1 cellular context compared by ENCODE assay signal in the genomic region with DNA sequence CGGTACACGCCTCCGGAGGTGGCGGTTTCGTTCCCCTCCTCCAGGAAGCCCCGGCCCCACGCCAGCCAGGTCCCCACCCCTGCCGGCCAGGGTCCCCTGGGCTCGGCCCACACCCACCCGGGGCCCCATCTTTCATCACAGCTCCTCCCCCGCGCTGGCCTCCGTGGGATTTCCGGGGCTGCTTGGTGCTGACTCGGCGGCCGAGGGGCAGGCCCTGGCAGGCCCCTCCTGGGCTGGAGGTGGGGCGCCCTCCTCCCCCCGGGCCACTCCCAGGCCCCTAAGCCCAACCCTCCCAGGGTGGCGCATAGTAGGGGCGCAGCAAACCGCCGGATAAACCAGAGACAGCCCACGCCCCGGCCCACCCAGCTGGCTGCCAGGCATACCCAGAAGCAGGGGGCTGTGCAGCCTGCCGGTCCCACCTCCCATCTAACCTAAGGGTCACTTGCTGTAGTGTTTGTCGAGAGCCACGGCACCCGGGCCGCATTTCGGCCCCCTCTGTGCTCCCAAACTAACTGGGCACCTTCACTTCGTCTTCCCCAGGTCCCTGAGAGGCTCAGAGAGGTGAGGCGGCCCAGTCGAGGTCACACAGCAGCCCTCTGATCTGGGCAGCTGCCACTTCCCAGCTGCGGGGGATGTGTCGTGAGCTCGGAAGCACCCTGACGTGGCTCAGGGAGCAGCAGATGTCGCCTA.
A peak's percentile ranks its signal among the peaks of the same experiment; 100 is the strongest.
TF ChIP-seq lines count a peak whose summit lies in the region.

No MANE protein-coding gene starts in this region.

TF ChIP-seq in K562, 482 proteins besides CTCF, POLR2A, EP300 and RAD21 (continued from another document and continues in another):
- no peak for TF ChIP-seq REST (CRISPR knock-in tag; IDR thresholded peaks at IDR 0.05; ENCODE audit: low read depth)
- no peak for TF ChIP-seq ZNF778 (CRISPR knock-in tag; IDR thresholded peaks at IDR 0.05)
- no peak for TF ChIP-seq GATAD2A (IDR thresholded peaks at IDR 0.05)
- TF ChIP-seq STAG1 (CRISPR knock-in tag; IDR thresholded peaks at IDR 0.05; ENCODE audit: borderline replicate concordance): no peak
- TF ChIP-seq AFF1 (IDR thresholded peaks at IDR 0.05; ENCODE audit: low read depth in 1 of 2, partially characterized antibody in 2 of 2): no peak
- no peak for TF ChIP-seq HCFC1 (IDR thresholded peaks at IDR 0.05; ENCODE audit: low read depth, low read length)
- TF ChIP-seq PRPF4 (IDR thresholded peaks at IDR 0.05; ENCODE audit: insufficient read depth, low read depth, low read length, poor library complexity, severe bottlenecking): peak; percentile 21
- TF ChIP-seq RHOXF2B (CRISPR knock-in tag; conservative IDR thresholded peaks at IDR 0.05): no peak
- TF ChIP-seq E2F5 (CRISPR knock-in tag; IDR thresholded peaks at IDR 0.05): no peak
- no peak for TF ChIP-seq ZKSCAN8 (CRISPR knock-in tag; IDR thresholded peaks at IDR 0.05)
- no peak for TF ChIP-seq THRB (CRISPR knock-in tag; conservative IDR thresholded peaks at IDR 0.05)
- no peak for TF ChIP-seq CHD4 (IDR thresholded peaks at IDR 0.05; ENCODE audit: insufficient read depth, insufficient replicate concordance, low read depth, low read length, poor library complexity, severe bottlenecking)
- no peak for TF ChIP-seq MXD1 (CRISPR knock-in tag; IDR thresholded peaks at IDR 0.05; ENCODE audit: borderline replicate concordance, poor library complexity, severe bottlenecking)
- TF ChIP-seq YY1 (IDR thresholded peaks at IDR 0.05; ENCODE audit: borderline replicate concordance in 1 of 3, control insufficient read depth in 1 of 3, extremely low read depth in 1 of 3, insufficient read depth in 3 of 3, insufficient read length in 1 of 3, insufficient replicate concordance in 2 of 3, low read depth in 1 of 3, low read length in 2 of 3): no peak
- TF ChIP-seq TEAD1 (CRISPR knock-in tag; IDR thresholded peaks at IDR 0.05): no peak
- no peak for TF ChIP-seq CBFA2T3 (IDR thresholded peaks at IDR 0.05)
- TF ChIP-seq NFXL1 (CRISPR knock-in tag; IDR thresholded peaks at IDR 0.05): no peak
- TF ChIP-seq, protein P1, sequence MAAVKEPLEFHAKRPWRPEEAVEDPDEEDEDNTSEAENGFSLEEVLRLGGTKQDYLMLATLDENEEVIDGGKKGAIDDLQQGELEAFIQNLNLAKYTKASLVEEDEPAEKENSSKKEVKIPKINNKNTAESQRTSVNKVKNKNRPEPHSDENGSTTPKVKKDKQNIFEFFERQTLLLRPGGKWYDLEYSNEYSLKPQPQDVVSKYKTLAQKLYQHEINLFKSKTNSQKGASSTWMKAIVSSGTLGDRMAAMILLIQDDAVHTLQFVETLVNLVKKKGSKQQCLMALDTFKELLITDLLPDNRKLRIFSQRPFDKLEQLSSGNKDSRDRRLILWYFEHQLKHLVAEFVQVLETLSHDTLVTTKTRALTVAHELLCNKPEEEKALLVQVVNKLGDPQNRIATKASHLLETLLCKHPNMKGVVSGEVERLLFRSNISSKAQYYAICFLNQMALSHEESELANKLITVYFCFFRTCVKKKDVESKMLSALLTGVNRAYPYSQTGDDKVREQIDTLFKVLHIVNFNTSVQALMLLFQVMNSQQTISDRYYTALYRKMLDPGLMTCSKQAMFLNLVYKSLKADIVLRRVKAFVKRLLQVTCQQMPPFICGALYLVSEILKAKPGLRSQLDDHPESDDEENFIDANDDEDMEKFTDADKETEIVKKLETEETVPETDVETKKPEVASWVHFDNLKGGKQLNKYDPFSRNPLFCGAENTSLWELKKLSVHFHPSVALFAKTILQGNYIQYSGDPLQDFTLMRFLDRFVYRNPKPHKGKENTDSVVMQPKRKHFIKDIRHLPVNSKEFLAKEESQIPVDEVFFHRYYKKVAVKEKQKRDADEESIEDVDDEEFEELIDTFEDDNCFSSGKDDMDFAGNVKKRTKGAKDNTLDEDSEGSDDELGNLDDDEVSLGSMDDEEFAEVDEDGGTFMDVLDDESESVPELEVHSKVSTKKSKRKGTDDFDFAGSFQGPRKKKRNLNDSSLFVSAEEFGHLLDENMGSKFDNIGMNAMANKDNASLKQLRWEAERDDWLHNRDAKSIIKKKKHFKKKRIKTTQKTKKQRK (IDR thresholded peaks at IDR 0.05; ENCODE audit: borderline replicate concordance, low read depth, low read length): no peak
- TF ChIP-seq CEBPG (CRISPR knock-in tag; IDR thresholded peaks at IDR 0.05): no peak
- no peak for TF ChIP-seq CEBPG (tag; conservative IDR thresholded peaks at IDR 0.05 in 1 of 2, IDR thresholded peaks at IDR 0.05 in 1 of 2)
- TF ChIP-seq HMG20A (CRISPR knock-in tag; conservative IDR thresholded peaks at IDR 0.05): no peak
- no peak for TF ChIP-seq DMBX1 (CRISPR knock-in tag; IDR thresholded peaks at IDR 0.05; ENCODE audit: borderline replicate concordance)
- TF ChIP-seq ZFP36 (IDR thresholded peaks at IDR 0.05; ENCODE audit: low read depth, low read length, partially characterized antibody): peak; percentile 86
- no peak for TF ChIP-seq HMBOX1 (IDR thresholded peaks at IDR 0.05)
- no peak for TF ChIP-seq TCF7L2 (IDR thresholded peaks at IDR 0.05; ENCODE audit: low read depth, low read length)
- TF ChIP-seq ELF2 (CRISPR knock-in tag; IDR thresholded peaks at IDR 0.05): no peak
- no peak for TF ChIP-seq HDAC8 (tag; IDR thresholded peaks at IDR 0.05)
- no peak for TF ChIP-seq ZNF253 (CRISPR knock-in tag; conservative IDR thresholded peaks at IDR 0.05)
- TF ChIP-seq CBX8 (IDR thresholded peaks at IDR 0.05; ENCODE audit: borderline replicate concordance, extremely low read depth, low read depth, low read length, poor library complexity, severe bottlenecking): no peak
- no peak for TF ChIP-seq IRF2 (CRISPR knock-in tag; IDR thresholded peaks at IDR 0.05)
- TF ChIP-seq SPI1 (IDR thresholded peaks at IDR 0.05; ENCODE audit: borderline replicate concordance, low read depth, low read length): no peak
- no peak for TF ChIP-seq NFIC (IDR thresholded peaks at IDR 0.05)
- TF ChIP-seq RBM14 (IDR thresholded peaks at IDR 0.05; ENCODE audit: borderline replicate concordance, insufficient read depth, low read depth, low read length): 0 out of 2 replicates have a peak, but pooled peaks have one; percentile 57
- no peak for TF ChIP-seq ARNT (IDR thresholded peaks at IDR 0.05)
- no peak for TF ChIP-seq TAF1 (IDR thresholded peaks at IDR 0.05; ENCODE audit: control insufficient read depth, extremely low read depth, insufficient read depth, low read length, severe bottlenecking)
- TF ChIP-seq NR2C1 (IDR thresholded peaks at IDR 0.05): no peak
- no peak for TF ChIP-seq NR2C1 (tag; IDR thresholded peaks at IDR 0.05)
- no peak for TF ChIP-seq LEF1 (IDR thresholded peaks at IDR 0.05)
- peak; percentile 71 for TF ChIP-seq EGR1 (conservative IDR thresholded peaks at IDR 0.05)
- TF ChIP-seq CCAR2 (IDR thresholded peaks at IDR 0.05; ENCODE audit: low read depth, low read length): no peak
- no peak for TF ChIP-seq ZNF184 (CRISPR knock-in tag; IDR thresholded peaks at IDR 0.05)
- TF ChIP-seq NFYB (IDR thresholded peaks at IDR 0.05; ENCODE audit: extremely low read depth, insufficient read length): no peak
- no peak for TF ChIP-seq BMI1 (IDR thresholded peaks at IDR 0.05; ENCODE audit: low read length)
- no peak for TF ChIP-seq RFX1 (IDR thresholded peaks at IDR 0.05)
- TF ChIP-seq, protein P2, sequence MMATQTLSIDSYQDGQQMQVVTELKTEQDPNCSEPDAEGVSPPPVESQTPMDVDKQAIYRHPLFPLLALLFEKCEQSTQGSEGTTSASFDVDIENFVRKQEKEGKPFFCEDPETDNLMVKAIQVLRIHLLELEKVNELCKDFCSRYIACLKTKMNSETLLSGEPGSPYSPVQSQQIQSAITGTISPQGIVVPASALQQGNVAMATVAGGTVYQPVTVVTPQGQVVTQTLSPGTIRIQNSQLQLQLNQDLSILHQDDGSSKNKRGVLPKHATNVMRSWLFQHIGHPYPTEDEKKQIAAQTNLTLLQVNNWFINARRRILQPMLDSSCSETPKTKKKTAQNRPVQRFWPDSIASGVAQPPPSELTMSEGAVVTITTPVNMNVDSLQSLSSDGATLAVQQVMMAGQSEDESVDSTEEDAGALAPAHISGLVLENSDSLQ (IDR thresholded peaks at IDR 0.05): no peak
- TF ChIP-seq FOXK1 (CRISPR knock-in tag; IDR thresholded peaks at IDR 0.05; ENCODE audit: borderline replicate concordance): no peak
- no peak for TF ChIP-seq JUND (IDR thresholded peaks at IDR 0.05; ENCODE audit: borderline replicate concordance, low read depth, low read length)
- TF ChIP-seq JUND (tag; IDR thresholded peaks at IDR 0.05; ENCODE audit: borderline replicate concordance, low read depth, low read length): no peak
